ENCODE assay signal across 29 cellular contexts in genomic region chrX:107600366-107600765, GRCh38.
"Had no signal": no experiment of that assay in that cellular context is flagged by ENCODE, and none has a peak within 500 bp of the region (broad histone marks: within the 10 kb centered on the region; RNA-seq: fewer than 3 reads in every experiment).

No MANE protein-coding gene starts in this region.

- H3K27ac ChIP-seq: ascending aorta, esophagus muscularis mucosa, foreskin keratinocyte, gastrocnemius medialis, heart left ventricle had no signal

- H3K36me3 ChIP-seq: ascending aorta, esophagus muscularis mucosa, gastrocnemius medialis, heart left ventricle had no signal

- H3K27me3 ChIP-seq: ascending aorta, foreskin keratinocyte, gastrocnemius medialis had no signal

- ATAC-seq: activated CD4-positive, alpha-beta T cell treated with anti-CD3 and anti-CD28 coated beads for 36 hours; activated naive CD4-positive, alpha-beta T cell treated with anti-CD3 and anti-CD28 coated beads, Interleukin-2, amount 50 U/mL, for 72 hours; activated T-cell treated with anti-CD3 and anti-CD28 coated beads, Interleukin-2, amount 50 U/mL, for 72 hours; effector memory CD8-positive, alpha-beta T cell; foreskin keratinocyte; gastrocnemius medialis; heart left ventricle had no signal

- H3K4me3 ChIP-seq: ascending aorta, esophagus muscularis mucosa, gastrocnemius medialis, heart left ventricle had no signal

- H3K4me1 ChIP-seq: ascending aorta, esophagus muscularis mucosa, foreskin keratinocyte, gastrocnemius medialis, heart left ventricle had no signal

- H3K9me3 ChIP-seq: ascending aorta, esophagus muscularis mucosa, gastrocnemius medialis, heart left ventricle had no signal

- DNase-seq: activated CD4-positive, alpha-beta memory T cell treated with anti-CD3 and anti-CD28 coated beads, Interleukin-2, amount 10 ng/mL, durations not matched to agents 7 days and 5 days; activated CD4-positive, alpha-beta T cell treated with anti-CD3 and anti-CD28 coated beads for 36 hours; activated CD4-positive, alpha-beta T cell treated with anti-CD3 and anti-CD28 coated beads, Interleukin-2, amount 10 ng/mL, durations not matched to agents 24 days and 14 days; activated CD4-positive, alpha-beta T cell treated with anti-CD3 and anti-CD28 coated beads, Interleukin-2, amount 50 U/mL, for 4 hours; activated CD4-positive, CD25-positive, alpha-beta regulatory T cell; activated CD4-positive, CD25-positive, alpha-beta regulatory T cell treated with anti-CD3 and anti-CD28 coated beads, Interleukin-2, amount 50 U/mL, for 72 hours; activated CD8-positive, alpha-beta memory T cell treated with anti-CD3 and anti-CD28 coated beads, Interleukin-2, amount 50 U/mL, for 48 hours; activated gamma-delta T cell; activated naive CD4-positive, alpha-beta T cell; activated naive CD4-positive, alpha-beta T cell treated with anti-CD3 and anti-CD28 coated beads, Interleukin-2, amount 10 ng/mL, durations not matched to agents 7 days and 5 days; activated naive CD8-positive, alpha-beta T cell treated with anti-CD3 and anti-CD28 coated beads, Interleukin-2, amount 10 ng/mL, durations not matched to agents 7 days and 5 days; activated T-cell treated with anti-CD3 and anti-CD28 coated beads for 4 hours; activated T-cell treated with anti-CD3 and anti-CD28 coated beads, Interleukin-2, amount 50 U/mL, for 24 hours; activated T-cell treated with anti-CD3 and anti-CD28 coated beads, Interleukin-2, amount 50 U/mL, for 72 hours; caudate nucleus; cortex of kidney; dermis blood vessel endothelial cell; effector CD4-positive, alpha-beta T cell; effector memory CD8-positive, alpha-beta T cell; erythroblast; foreskin keratinocyte; gastrocnemius medialis; glutamatergic neuron; heart left ventricle; T-helper 2 cell had no signal

- FAIRE-seq: colon had no signal
